In genomic region chr9:120919639-120920494, GRCh38 we compare ENCODE assay signal across 1 cellular context.
TF ChIP-seq lines count a peak whose summit lies in the region.

No MANE protein-coding gene starts in this region.

TF ChIP-seq in K562, 482 proteins besides CTCF, POLR2A, EP300 and RAD21 (continued from another document):
- peak; percentile 37 for TF ChIP-seq GTF3C2 (IDR thresholded peaks at IDR 0.05; ENCODE audit: borderline replicate concordance, extremely low read depth, insufficient read length)
- no peak for TF ChIP-seq ZNF311 (CRISPR knock-in tag; IDR thresholded peaks at IDR 0.05)
- TF ChIP-seq CUX1 (CRISPR knock-in tag; IDR thresholded peaks at IDR 0.05): no peak
- TF ChIP-seq MAFG (tag; conservative IDR thresholded peaks at IDR 0.05): no peak
- TF ChIP-seq NCOA4 (IDR thresholded peaks at IDR 0.05; ENCODE audit: partially characterized antibody): no peak
- TF ChIP-seq, protein P1, sequence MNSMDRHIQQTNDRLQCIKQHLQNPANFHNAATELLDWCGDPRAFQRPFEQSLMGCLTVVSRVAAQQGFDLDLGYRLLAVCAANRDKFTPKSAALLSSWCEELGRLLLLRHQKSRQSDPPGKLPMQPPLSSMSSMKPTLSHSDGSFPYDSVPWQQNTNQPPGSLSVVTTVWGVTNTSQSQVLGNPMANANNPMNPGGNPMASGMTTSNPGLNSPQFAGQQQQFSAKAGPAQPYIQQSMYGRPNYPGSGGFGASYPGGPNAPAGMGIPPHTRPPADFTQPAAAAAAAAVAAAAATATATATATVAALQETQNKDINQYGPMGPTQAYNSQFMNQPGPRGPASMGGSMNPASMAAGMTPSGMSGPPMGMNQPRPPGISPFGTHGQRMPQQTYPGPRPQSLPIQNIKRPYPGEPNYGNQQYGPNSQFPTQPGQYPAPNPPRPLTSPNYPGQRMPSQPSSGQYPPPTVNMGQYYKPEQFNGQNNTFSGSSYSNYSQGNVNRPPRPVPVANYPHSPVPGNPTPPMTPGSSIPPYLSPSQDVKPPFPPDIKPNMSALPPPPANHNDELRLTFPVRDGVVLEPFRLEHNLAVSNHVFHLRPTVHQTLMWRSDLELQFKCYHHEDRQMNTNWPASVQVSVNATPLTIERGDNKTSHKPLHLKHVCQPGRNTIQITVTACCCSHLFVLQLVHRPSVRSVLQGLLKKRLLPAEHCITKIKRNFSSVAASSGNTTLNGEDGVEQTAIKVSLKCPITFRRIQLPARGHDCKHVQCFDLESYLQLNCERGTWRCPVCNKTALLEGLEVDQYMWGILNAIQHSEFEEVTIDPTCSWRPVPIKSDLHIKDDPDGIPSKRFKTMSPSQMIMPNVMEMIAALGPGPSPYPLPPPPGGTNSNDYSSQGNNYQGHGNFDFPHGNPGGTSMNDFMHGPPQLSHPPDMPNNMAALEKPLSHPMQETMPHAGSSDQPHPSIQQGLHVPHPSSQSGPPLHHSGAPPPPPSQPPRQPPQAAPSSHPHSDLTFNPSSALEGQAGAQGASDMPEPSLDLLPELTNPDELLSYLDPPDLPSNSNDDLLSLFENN (IDR thresholded peaks at IDR 0.05; ENCODE audit: low read depth in 2 of 2, low read length in 2 of 2): no peak
- TF ChIP-seq RBM15 (IDR thresholded peaks at IDR 0.05; ENCODE audit: insufficient read depth, low read length): no peak
- no peak for TF ChIP-seq GABPA (tag; conservative IDR thresholded peaks at IDR 0.05; ENCODE audit: low read depth)
- TF ChIP-seq JUND (IDR thresholded peaks at IDR 0.05; ENCODE audit: borderline replicate concordance, low read depth, low read length): 0 out of 2 replicates have a peak, but pooled peaks have one; percentile 40
- TF ChIP-seq JUND (tag; IDR thresholded peaks at IDR 0.05; ENCODE audit: borderline replicate concordance, low read depth, low read length): no peak
- no peak for TF ChIP-seq U2AF2 (optimal IDR thresholded peaks at IDR 0.05; ENCODE audit: low read depth, low read length)
- TF ChIP-seq YBX1 (IDR thresholded peaks at IDR 0.05): no peak
- TF ChIP-seq NBN (IDR thresholded peaks at IDR 0.05; ENCODE audit: low read depth): no peak
- TF ChIP-seq, protein P2, sequence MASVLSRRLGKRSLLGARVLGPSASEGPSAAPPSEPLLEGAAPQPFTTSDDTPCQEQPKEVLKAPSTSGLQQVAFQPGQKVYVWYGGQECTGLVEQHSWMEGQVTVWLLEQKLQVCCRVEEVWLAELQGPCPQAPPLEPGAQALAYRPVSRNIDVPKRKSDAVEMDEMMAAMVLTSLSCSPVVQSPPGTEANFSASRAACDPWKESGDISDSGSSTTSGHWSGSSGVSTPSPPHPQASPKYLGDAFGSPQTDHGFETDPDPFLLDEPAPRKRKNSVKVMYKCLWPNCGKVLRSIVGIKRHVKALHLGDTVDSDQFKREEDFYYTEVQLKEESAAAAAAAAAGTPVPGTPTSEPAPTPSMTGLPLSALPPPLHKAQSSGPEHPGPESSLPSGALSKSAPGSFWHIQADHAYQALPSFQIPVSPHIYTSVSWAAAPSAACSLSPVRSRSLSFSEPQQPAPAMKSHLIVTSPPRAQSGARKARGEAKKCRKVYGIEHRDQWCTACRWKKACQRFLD (CRISPR knock-in tag; IDR thresholded peaks at IDR 0.05): no peak
- TF ChIP-seq KAT2B (IDR thresholded peaks at IDR 0.05; ENCODE audit: low read depth, low read length): no peak
- TF ChIP-seq TCF7L2 (IDR thresholded peaks at IDR 0.05; ENCODE audit: low read depth, low read length): no peak
- no peak for TF ChIP-seq FOXK2 (conservative IDR thresholded peaks at IDR 0.05 in 1 of 2, IDR thresholded peaks at IDR 0.05 in 1 of 2; ENCODE audit: low read depth in 2 of 2)
- TF ChIP-seq ESRRA (IDR thresholded peaks at IDR 0.05; ENCODE audit: borderline replicate concordance, low read depth): peak; percentile 74
- no peak for TF ChIP-seq KDM5B (IDR thresholded peaks at IDR 0.05; ENCODE audit: insufficient replicate concordance, low read depth, low read length)
- TF ChIP-seq, protein P3, sequence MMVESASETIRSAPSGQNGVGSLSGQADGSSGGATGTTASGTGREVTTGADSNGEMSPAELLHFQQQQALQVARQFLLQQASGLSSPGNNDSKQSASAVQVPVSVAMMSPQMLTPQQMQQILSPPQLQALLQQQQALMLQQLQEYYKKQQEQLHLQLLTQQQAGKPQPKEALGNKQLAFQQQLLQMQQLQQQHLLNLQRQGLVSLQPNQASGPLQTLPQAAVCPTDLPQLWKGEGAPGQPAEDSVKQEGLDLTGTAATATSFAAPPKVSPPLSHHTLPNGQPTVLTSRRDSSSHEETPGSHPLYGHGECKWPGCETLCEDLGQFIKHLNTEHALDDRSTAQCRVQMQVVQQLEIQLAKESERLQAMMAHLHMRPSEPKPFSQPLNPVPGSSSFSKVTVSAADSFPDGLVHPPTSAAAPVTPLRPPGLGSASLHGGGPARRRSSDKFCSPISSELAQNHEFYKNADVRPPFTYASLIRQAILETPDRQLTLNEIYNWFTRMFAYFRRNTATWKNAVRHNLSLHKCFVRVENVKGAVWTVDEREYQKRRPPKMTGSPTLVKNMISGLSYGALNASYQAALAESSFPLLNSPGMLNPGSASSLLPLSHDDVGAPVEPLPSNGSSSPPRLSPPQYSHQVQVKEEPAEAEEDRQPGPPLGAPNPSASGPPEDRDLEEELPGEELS (CRISPR knock-in tag; IDR thresholded peaks at IDR 0.05; ENCODE audit: borderline replicate concordance): no peak
TF ChIP-seq in K562: peak in this region for 14.
